Comparison of ENCODE assay signal across 9 cellular contexts in the genomic region with DNA sequence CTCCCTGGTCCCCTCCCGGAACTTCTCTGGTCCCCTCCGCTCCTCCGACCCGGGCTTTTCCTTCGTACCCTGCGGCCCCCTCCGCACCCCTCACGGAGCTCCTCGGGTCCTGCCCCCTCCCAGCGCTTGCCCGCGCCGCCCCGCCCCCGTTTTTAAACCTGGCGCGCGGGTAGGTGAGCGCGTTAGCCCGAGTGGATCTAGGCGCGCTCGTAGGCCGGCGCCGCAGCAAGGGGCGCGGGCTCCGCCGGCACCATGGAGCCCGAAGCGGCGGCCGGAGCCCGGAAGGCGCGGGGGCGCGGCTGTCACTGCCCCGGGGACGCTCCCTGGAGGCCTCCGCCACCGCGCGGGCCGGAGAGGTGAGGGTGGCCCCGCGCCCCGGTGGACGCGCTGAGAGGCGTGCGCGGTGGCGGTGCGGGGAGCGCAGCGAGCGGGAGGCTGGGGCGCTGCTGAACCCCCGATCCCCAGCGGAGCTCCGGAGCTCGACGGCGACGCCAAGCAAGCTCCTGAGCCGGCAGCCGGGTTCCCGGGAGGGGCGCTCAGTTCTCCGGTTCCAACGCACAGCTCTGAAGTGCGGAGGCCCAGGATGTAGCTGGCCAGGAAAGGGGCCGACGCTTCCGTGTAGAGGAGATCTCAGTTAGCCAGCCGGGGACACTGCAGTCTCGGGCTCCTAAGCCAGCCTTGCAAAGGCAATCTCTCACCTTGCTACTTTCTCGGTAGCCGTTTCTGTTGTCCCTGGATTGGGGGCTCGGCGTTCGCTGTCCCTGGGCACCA. TPM values are rescaled to one million over a fixed set of nuclear protein-coding genes. Genes with fewer than 3 reads are reported as not detected.
DNase-seq lines count a peak whose midpoint lies in the region; ATAC-seq and TF ChIP-seq lines count a peak whose summit lies in the region.
"Had no signal": no experiment of that assay in that cellular context is flagged by ENCODE, and none has a peak within 500 bp of the region (broad histone marks: within the 10 kb centered on the region; RNA-seq: fewer than 3 reads in every experiment).

A gene with protein sequence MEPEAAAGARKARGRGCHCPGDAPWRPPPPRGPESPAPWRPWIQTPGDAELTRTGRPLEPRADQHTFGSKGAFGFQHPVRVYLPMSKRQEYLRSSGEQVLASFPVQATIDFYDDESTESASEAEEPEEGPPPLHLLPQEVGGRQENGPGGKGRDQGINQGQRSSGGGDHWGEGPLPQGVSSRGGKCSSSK (plus strand): TSS at position 182 of the 771 bp plus-strand sequence. CDS start 71 bp downstream, at position 253.

- H3K27ac ChIP-seq in SJCRH30, result no peak within 1 kb of the TSS

- H3K4me1 Mint-ChIP-seq in activated naive CD8-positive, alpha-beta T cell (ENCODE audit: low read depth), result peaks cover 17% of the 10 kb centered on the region
- H3K4me1 Mint-ChIP-seq in immature natural killer cell, result peaks cover 11 to 17% of the 10 kb centered on the region in 2 donors
- H3K4me1 Mint-ChIP-seq in stimulated activated memory B cell treated with anti-CD40 and anti-IgM and Interleukin-4, amounts not matched to agents 10 μg/mL and 1 μg/mL and 100 μg/mL, for 72 hours, result peaks cover 13% of the 10 kb centered on the region

- no peaks in the 10 kb centered on the region for H3K9me3 Mint-ChIP-seq in activated naive CD8-positive, alpha-beta T cell (ENCODE audit: low read depth)
- no peaks in the 10 kb centered on the region for H3K9me3 Mint-ChIP-seq in immature natural killer cell
- no peaks in the 10 kb centered on the region for H3K9me3 Mint-ChIP-seq in stimulated activated memory B cell treated with anti-CD40 and anti-IgM and Interleukin-4, amounts not matched to agents 10 μg/mL and 1 μg/mL and 100 μg/mL, for 72 hours

- H3K27ac Mint-ChIP-seq in activated naive CD8-positive, alpha-beta T cell, result no peak within 1 kb of the TSS
- no peak within 1 kb of the TSS for H3K27ac Mint-ChIP-seq in immature natural killer cell
- no peak within 1 kb of the TSS for H3K27ac Mint-ChIP-seq in stimulated activated memory B cell treated with anti-CD40 and anti-IgM and Interleukin-4, amounts not matched to agents 10 μg/mL and 1 μg/mL and 100 μg/mL, for 72 hours

- DNase-seq in DMS153 (lab: John Stamatoyannopoulos, UW) (peak; percentile 7), NB4 (ENCODE audit: low read depth) (peak; percentile 38), immature natural killer cell (no peak), SJCRH30 (no peak)

- H3K4me3 Mint-ChIP-seq in activated naive CD8-positive, alpha-beta T cell, result peak within 1 kb of the TSS; percentile 76
- peak within 1 kb of the TSS; percentile 32 to 55 (median 52) for H3K4me3 Mint-ChIP-seq in immature natural killer cell
- H3K4me3 Mint-ChIP-seq in stimulated activated memory B cell treated with anti-CD40 and anti-IgM and Interleukin-4, amounts not matched to agents 10 μg/mL and 1 μg/mL and 100 μg/mL, for 72 hours, result peak within 1 kb of the TSS; percentile 48

- H3K36me3 ChIP-seq in SJCRH30, result no peaks in the 10 kb centered on the region

- no peak within 1 kb of the TSS for H3K4me3 ChIP-seq in NB4 (ENCODE audit: low read depth, low read length)
- H3K4me3 ChIP-seq in SJCRH30, result no peak within 1 kb of the TSS

- H3K27me3 Mint-ChIP-seq in activated naive CD8-positive, alpha-beta T cell, result peaks cover 13% of the 10 kb centered on the region
- peaks cover 7 to 15% (median 13%) of the 10 kb centered on the region in 3 donors for H3K27me3 Mint-ChIP-seq in immature natural killer cell (ENCODE audit: low read depth in 3 of 3)
- H3K27me3 Mint-ChIP-seq in stimulated activated memory B cell treated with anti-CD40 and anti-IgM and Interleukin-4, amounts not matched to agents 10 μg/mL and 1 μg/mL and 100 μg/mL, for 72 hours, result peaks cover 47% of the 10 kb centered on the region

- TF ChIP-seq POLR2A in NB4 (IDR thresholded peaks at IDR 0.05; ENCODE audit: extremely low read depth, insufficient read length), result no peak

- no peak for TF ChIP-seq CTCF in NB4 (IDR thresholded peaks at IDR 0.05; ENCODE audit: low read depth, low read length)

- H3K27me3 ChIP-seq in SJCRH30, result no peaks in the 10 kb centered on the region

- H3K4me1 ChIP-seq in SJCRH30, result 0 out of 2 replicates have a peak, but pooled peaks cover 6% of the 10 kb centered on the region

- H3K36me3 Mint-ChIP-seq in activated naive CD8-positive, alpha-beta T cell, result no peaks in the 10 kb centered on the region
- H3K36me3 Mint-ChIP-seq in immature natural killer cell, result no peaks in the 10 kb centered on the region
- H3K36me3 Mint-ChIP-seq in stimulated activated memory B cell treated with anti-CD40 and anti-IgM and Interleukin-4, amounts not matched to agents 10 μg/mL and 1 μg/mL and 100 μg/mL, for 72 hours, result no peaks in the 10 kb centered on the region

- no peaks in the 10 kb centered on the region for H3K9me3 ChIP-seq in SJCRH30 (replicated peaks)

- peak; percentile 28 for ATAC-seq in stimulated activated memory B cell treated with anti-CD40 and anti-IgM and Interleukin-4, amounts not matched to agents 10 μg/mL and 1 μg/mL and 100 μg/mL, for 72 hours
- ATAC-seq in HG03432 (IDR thresholded peaks at IDR 0.05; ENCODE audit: unreplicated experiment) (no peak), HG02642 (IDR thresholded peaks at IDR 0.05; ENCODE audit: poor library complexity, unreplicated experiment) (no peak)

RNA-seq across cellular contexts. Expression of the gene that starts here (rescaled TPM):
- polyA plus RNA-seq in immature natural killer cell, result not detected
- not detected in 2 replicates for total RNA-seq in SJCRH30 (2014; rRNA removed; shearing (Covaris generic))
- total RNA-seq: pulmonary artery endothelial cell had no signal

Comparison
In these comparisons a context has a peak if more than half of its experiments do, and no peak if none do; other contexts are left out.
1. DNase-seq: peak in DMS153 (single experiment) and NB4 (single experiment); none in immature natural killer cell (0 of 3) and SJCRH30 (0 of 2).
2. Peak in every context shown above with its lines, with median percentiles within 50 percentile points of each other: H3K4me3 Mint-ChIP-seq.